8 cellular contexts compared by ENCODE assay signal in genomic region chr2:99180755-99181647, GRCh38. TPM values are rescaled to one million over a fixed set of nuclear protein-coding genes. Genes with fewer than 3 reads are reported as not detected.
DNase-seq lines count a peak whose midpoint lies in the region; TF ChIP-seq lines count a peak whose summit lies in the region.

Gene MITD1 (minus strand): TSS chr2:99181058. CDS start chr2:99180981, 77 bp downstream.
Gene MRPL30 (plus strand): TSS chr2:99181184. CDS start chr2:99186204, 5,020 bp downstream.

- in situ Hi-C loops in SK-MEL-5 (cut with HindIII; ENCODE audit: low pct_unique_long_range_greater_than_20kb, low sequenced_read_pairs), result no loop called here

- H3K4me3 ChIP-seq in neuron (ENCODE audit: low read length) (peak within 1 kb of the TSS; percentile 64), subcutaneous abdominal adipose tissue (ENCODE audit: low read depth in 1 of 5, low read length in 5 of 5) (peak within 1 kb of the TSS; percentile 90 to 99 (median 98))

- peak within 1 kb of the TSS; percentile 81 to 98 (median 96) for H3K9ac ChIP-seq in subcutaneous abdominal adipose tissue (ENCODE audit: low read length in 5 of 5)

- H3K27ac ChIP-seq in subcutaneous abdominal adipose tissue (ENCODE audit: low read depth, low read length), result peak within 1 kb of the TSS; percentile 96

- H3K27me3 ChIP-seq in neuron (ENCODE audit: insufficient read depth, low read length), result no peaks in the 10 kb centered on the region
- H3K27me3 ChIP-seq in subcutaneous abdominal adipose tissue (ENCODE audit: control insufficient read depth in 5 of 5, insufficient read depth in 4 of 5, low read length in 5 of 5), result no peaks in the 10 kb centered on the region

- peaks cover 4% of the 10 kb centered on the region for H3K4me1 ChIP-seq in neuron (ENCODE audit: insufficient read depth, low read length)
- peaks cover 0 to 31% (median 26%) of the 10 kb centered on the region in 5 donors for H3K4me1 ChIP-seq in subcutaneous abdominal adipose tissue (ENCODE audit: control insufficient read depth in 5 of 5, insufficient read depth in 5 of 5, low read length in 5 of 5)

- H3K9me3 ChIP-seq in neuron (ENCODE audit: low read length) (no peaks in the 10 kb centered on the region), subcutaneous abdominal adipose tissue (ENCODE audit: control insufficient read depth in 5 of 5, low read length in 5 of 5) (no peaks in the 10 kb centered on the region)

- H3K36me3 ChIP-seq in neuron (ENCODE audit: insufficient read depth, low read length) (peaks cover 3% of the 10 kb centered on the region), subcutaneous abdominal adipose tissue (ENCODE audit: control insufficient read depth in 5 of 5, insufficient read depth in 5 of 5, low read length in 5 of 5) (no peaks in the 10 kb centered on the region)

- CTCF ChIA-PET in HEK293T (lab: Yijun Ruan, JAX), result interaction anchor here (0.7 kb wide), 2 partner anchors 156 to 684 kb away, joined by 3 read pairs; no protein-coding TSS in a partner anchor

- peak; percentile 87 for DNase-seq in GF-D8 (lab: John Stamatoyannopoulos, UW)
- peak; percentile 84 for DNase-seq in HEK293T (ENCODE audit: extremely low spot score)
- peak; percentile 93 for DNase-seq in MV-4-11 (lab: John Stamatoyannopoulos, UW)
- DNase-seq in SK-MEL-5 (ENCODE audit: low read depth, low spot score), result peak; percentile 96
- peak; percentile 89 for DNase-seq in activated naive CD4-positive, alpha-beta T cell treated with Interleukin-2 at 50 U/mL for 16 hours
- peak; percentile 95 for DNase-seq in foreskin melanocyte

- peak within 1 kb of the TSS; percentile 41 for H2AFZ ChIP-seq in neuron (ENCODE audit: low read depth, low read length)

- POLR2A ChIA-PET in HEK293T (lab: Yijun Ruan, JAX), result interaction anchor here (0.5 to 3.2 kb wide), 13 partner anchors 11 to 800 kb away, joined by 3 to 31 read pairs (median 4); partner anchors contain the start of genes C2orf15, EIF5B, LIPT1 and TSGA10

TF ChIP-seq in HEK293T, 16 proteins besides CTCF, POLR2A, EP300 and RAD21:
- TF ChIP-seq TARDBP (IDR thresholded peaks at IDR 0.05) (peak; percentile 64), NFRKB (IDR thresholded peaks at IDR 0.05) (no peak), L3MBTL2 (conservative IDR thresholded peaks at IDR 0.05) (peak; percentile 80), ELF4 (IDR thresholded peaks at IDR 0.05) (peak; percentile 92), SP1 (IDR thresholded peaks at IDR 0.05) (no peak), CTBP1 (IDR thresholded peaks at IDR 0.05; ENCODE audit: borderline replicate concordance) (peak; percentile 92)
TF ChIP-seq in HEK293T: peak in this region for 4.

RNA-seq across cellular contexts. Expression of gene MITD1, which starts in this region (rescaled TPM):
- total RNA-seq in SK-MEL-5 (2014; rRNA removed; shearing (Covaris generic)), result 28.5 and 29.5 TPM in 2 replicates
- 11.2 and 13.5 TPM in 2 replicates for polyA plus RNA-seq in SK-MEL-5 (2015; cell fraction: cytosol; rRNA removed)
- polyA plus RNA-seq in SK-MEL-5 (2015; cell fraction: nucleus; rRNA removed), result 147 and 212 TPM in 2 replicates

RNA-seq across cellular contexts. Expression of gene MRPL30, which starts in this region (rescaled TPM):
- 92.6 and 98.0 TPM in 2 replicates for total RNA-seq in SK-MEL-5 (2014; rRNA removed; shearing (Covaris generic))
- 47.1 and 53.7 TPM in 2 replicates for polyA plus RNA-seq in SK-MEL-5 (2015; cell fraction: cytosol; rRNA removed)
- polyA plus RNA-seq in SK-MEL-5 (2015; cell fraction: nucleus; rRNA removed), result 17.8 and 22.6 TPM in 2 replicates

Comparison
In these comparisons a context has a peak if more than half of its experiments do, and no peak if none do; other contexts are left out.
1. Peak in every context shown above with its lines: DNase-seq, H3K4me3 ChIP-seq and H3K27ac ChIP-seq.